9 cellular contexts compared by ENCODE assay signal in the genomic region with DNA sequence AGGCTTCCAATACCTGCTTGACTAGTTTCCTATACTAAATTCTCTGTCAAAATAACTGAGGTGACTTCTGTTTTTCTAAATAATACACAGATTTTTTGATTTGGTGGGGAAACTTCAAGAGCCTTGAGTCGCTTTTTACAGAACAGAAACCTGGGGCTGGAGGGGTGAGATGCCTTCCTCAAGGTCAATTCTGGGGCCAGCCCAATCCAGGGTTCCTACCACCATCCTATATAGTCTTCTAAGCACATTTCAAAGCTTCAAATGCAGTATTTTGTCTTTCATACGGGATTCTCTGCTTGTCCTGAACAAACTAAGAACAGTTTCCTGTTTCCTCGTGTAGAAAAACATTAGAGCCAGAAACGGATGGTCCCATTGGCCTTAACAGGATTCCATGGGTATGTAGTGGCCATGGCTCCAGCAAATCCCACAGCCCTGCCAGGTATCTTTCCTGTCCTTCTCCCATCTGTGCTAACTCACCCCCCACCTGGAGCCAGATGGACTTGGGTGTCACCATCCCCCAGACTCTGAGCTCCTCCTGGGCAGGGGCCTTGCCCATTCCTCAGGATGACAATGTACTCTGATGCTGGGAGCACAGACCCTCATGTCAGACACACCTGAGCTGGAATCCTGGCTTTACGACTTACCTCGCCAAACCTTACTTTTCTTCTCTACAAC.
DNase-seq lines count a peak whose midpoint lies in the region; ATAC-seq and TF ChIP-seq lines count a peak whose summit lies in the region.
"Had no signal": no experiment of that assay in that cellular context is flagged by ENCODE, and none has a peak within 500 bp of the region (broad histone marks: within the 10 kb centered on the region; RNA-seq: fewer than 3 reads in every experiment).

No MANE protein-coding gene starts in this region.

- H3K4me1 Mint-ChIP-seq in activated naive CD4-positive, alpha-beta T cell treated with anti-CD3 and anti-CD28 coated beads, Interleukin-2, amount 50 U/mL, for 24 hours, result peaks cover 56% of the 10 kb centered on the region

- peaks cover 6% of the 10 kb centered on the region for H3K9me3 Mint-ChIP-seq in activated naive CD4-positive, alpha-beta T cell treated with anti-CD3 and anti-CD28 coated beads, Interleukin-2, amount 50 U/mL, for 24 hours

- POLR2A ChIA-PET in OCI-LY7 (lab: Charles Lee), result interaction anchor here (0.8 to 3.6 kb wide), 10 partner anchors 9 to 38 kb away, joined by 3 to 22 read pairs (median 5); no protein-coding TSS in a partner anchor

- H3K27ac Mint-ChIP-seq in activated naive CD4-positive, alpha-beta T cell treated with anti-CD3 and anti-CD28 coated beads, Interleukin-2, amount 50 U/mL, for 24 hours, result peak overlapping the region; percentile 97

- H3K36me3 ChIP-seq in OCI-LY7 (ENCODE audit: insufficient read depth, low read length) (no peaks in the 10 kb centered on the region), hepatocyte (replicated peaks; ENCODE audit: insufficient read depth, low read depth) (no peaks in the 10 kb centered on the region), upper lobe of right lung (no peaks in the 10 kb centered on the region)

- WGBS in hepatocyte (ENCODE audit: low lambda C conversion rate, missing lambda C conversion rate), result 81% methylated on average over 6 of the region's 6 CpGs

- H3K4me3 ChIP-seq in OCI-LY7 (ENCODE audit: low read depth, low read length, poor library complexity, severe bottlenecking), result no peak overlapping the region
- H3K4me3 ChIP-seq in hepatocyte, result no peak overlapping the region
- H3K4me3 ChIP-seq in upper lobe of right lung, result peak overlapping the region; percentile 10

- no peaks in the 10 kb centered on the region for H4K20me1 ChIP-seq in OCI-LY7 (ENCODE audit: insufficient read depth, low read length)
- no peaks in the 10 kb centered on the region for H4K20me1 ChIP-seq in hepatocyte (ENCODE audit: insufficient read depth, poor library complexity, severe bottlenecking)

- H3K9me2 ChIP-seq in OCI-LY7 (ENCODE audit: insufficient read depth, low read length) (no peaks in the 10 kb centered on the region), hepatocyte (replicated peaks; ENCODE audit: insufficient read depth) (no peaks in the 10 kb centered on the region)

- BruUV-seq in OCI-LY7 (replicated peaks; lab: Mats Ljungman, UMichigan), result no TSS peak

- no peaks in the 10 kb centered on the region for H3K27me3 ChIP-seq in hepatocyte
- H3K27me3 ChIP-seq in upper lobe of right lung, result no peaks in the 10 kb centered on the region

- H3K27me3 Mint-ChIP-seq in activated naive CD4-positive, alpha-beta T cell treated with anti-CD3 and anti-CD28 coated beads, Interleukin-2, amount 50 U/mL, for 24 hours, result no peaks in the 10 kb centered on the region

- H2AFZ ChIP-seq in OCI-LY7 (ENCODE audit: low read length), result peak overlapping the region; percentile 79
- H2AFZ ChIP-seq in hepatocyte, result peak overlapping the region; percentile 13

- peaks cover 5% of the 10 kb centered on the region for H3K36me3 Mint-ChIP-seq in activated naive CD4-positive, alpha-beta T cell treated with anti-CD3 and anti-CD28 coated beads, Interleukin-2, amount 50 U/mL, for 24 hours

- peak overlapping the region; percentile 84 for H3K4me3 Mint-ChIP-seq in activated naive CD4-positive, alpha-beta T cell treated with anti-CD3 and anti-CD28 coated beads, Interleukin-2, amount 50 U/mL, for 24 hours

- ATAC-seq in upper lobe of right lung, result no peak

- no peaks in the 10 kb centered on the region for H3K9me3 ChIP-seq in OCI-LY7 (ENCODE audit: low read length)
- H3K9me3 ChIP-seq in hepatocyte (ENCODE audit: low read depth), result no peaks in the 10 kb centered on the region
- H3K9me3 ChIP-seq in upper lobe of right lung, result no peaks in the 10 kb centered on the region

- DNase-seq in activated naive CD4-positive, alpha-beta T cell (lab: John Stamatoyannopoulos, UW), result no peak
- DNase-seq in OCI-LY7 (ENCODE audit: low spot score) (no peak), hepatocyte (ENCODE audit: low spot score) (no peak), upper lobe of right lung (no peak), putamen (ENCODE audit: low spot score) (no peak), NCI-H526 treated with DMSO at 0.1 percent for 48 hours (lab: John Stamatoyannopoulos, UW) (no peak), inferior parietal cortex (ENCODE audit: extremely low spot score) (no peak)

- H3K4me2 ChIP-seq in OCI-LY7 (ENCODE audit: low read length) (peak overlapping the region; percentile 45), hepatocyte (no peak overlapping the region)

- H3K27ac ChIP-seq in OCI-LY7 (ENCODE audit: low read depth, low read length, poor library complexity, severe bottlenecking) (no peak overlapping the region), hepatocyte (no peak overlapping the region), upper lobe of right lung (peak overlapping the region; percentile 47)
- H3K27ac ChIP-seq: C4-2B had no signal

- H3K79me2 ChIP-seq in OCI-LY7 (ENCODE audit: insufficient read depth, low read depth, low read length), result no peaks in the 10 kb centered on the region
- H3K79me2 ChIP-seq in hepatocyte, result no peaks in the 10 kb centered on the region

- TF ChIP-seq CTCF in OCI-LY7 (conservative IDR thresholded peaks at IDR 0.05; ENCODE audit: low read length), result no peak
- TF ChIP-seq CTCF in hepatocyte (IDR thresholded peaks at IDR 0.05; ENCODE audit: poor library complexity), result no peak
- no peak for TF ChIP-seq CTCF in upper lobe of right lung (IDR thresholded peaks at IDR 0.05)

- CTCF ChIA-PET in OCI-LY7 (lab: Charles Lee; ENCODE audit: unreplicated experiment), result interaction anchor here (0.5 to 1.7 kb wide), 5 partner anchors 13 to 209 kb away, joined by 3 to 6 read pairs (median 4); no protein-coding TSS in a partner anchor

- intact Hi-C loops in OCI-LY7 (cut with micrococcal nuclease; ENCODE audit: unreplicated experiment) (no loop called here), upper lobe of right lung (cut with DNase I) (no loop called here)

- H3K4me1 ChIP-seq in OCI-LY7 (ENCODE audit: insufficient read depth, low read length, poor library complexity, severe bottlenecking) (peaks cover 39% of the 10 kb centered on the region), hepatocyte (ENCODE audit: insufficient read depth) (no peaks in the 10 kb centered on the region), upper lobe of right lung (peaks cover 13% of the 10 kb centered on the region)
